Comparison of ENCODE assay signal across 8 cellular contexts in genomic region chr19:44753932-44754742, GRCh38. TPM values are rescaled to one million over a fixed set of nuclear protein-coding genes. Genes with fewer than 3 reads are reported as not detected.
DNase-seq lines count a peak whose midpoint lies in the region; ATAC-seq and TF ChIP-seq lines count a peak whose summit lies in the region.

No MANE protein-coding gene starts in this region.

- H3K9me3 ChIP-seq in H9 (ENCODE audit: control insufficient read depth, low read depth, low read length): no peaks in the 10 kb centered on the region
- no peaks in the 10 kb centered on the region for H3K9me3 ChIP-seq in NT2/D1 (ENCODE audit: insufficient read depth, low read length)
- no peaks in the 10 kb centered on the region for H3K9me3 ChIP-seq in esophagus squamous epithelium

- no peak overlapping the region for H4K91ac ChIP-seq in H9 (ENCODE audit: insufficient read length, low read depth, low read length)

- H3K4me3 Mint-ChIP-seq in H9 (peak overlapping the region; percentile 63 to 81), naive B cell (peak overlapping the region; percentile 95 to 97 (median 96))
- H3K4me3 Mint-ChIP-seq in stimulated activated naive CD8-positive, alpha-beta T cell treated with anti-CD3 and anti-CD28 coated beads, Interleukin-15, Interleukin-2, amounts not matched to agents 100 ng/mL and 50 ng/mL, for 24 hours: peak overlapping the region; percentile 91

- H3K4me1 ChIP-seq in H9 (ENCODE audit: insufficient read depth, low read length): no peaks in the 10 kb centered on the region
- peaks cover 20% of the 10 kb centered on the region for H3K4me1 ChIP-seq in NT2/D1 (ENCODE audit: insufficient read depth, insufficient read length)
- peaks cover 77 to 100% (median 79%) of the 10 kb centered on the region in 3 donors for H3K4me1 ChIP-seq in esophagus squamous epithelium

- no peak overlapping the region for H3K18ac ChIP-seq in H9 (ENCODE audit: insufficient read length, low read depth, low read length)

- no peak overlapping the region for H2BK15ac ChIP-seq in H9 (ENCODE audit: low read depth, low read length)

- no peak overlapping the region for H2BK12ac ChIP-seq in H9 (ENCODE audit: insufficient read length, low read depth, low read length)

- peak in 1 of 4 donors; percentile 68 for TF ChIP-seq POLR2A in esophagus squamous epithelium (IDR thresholded peaks at IDR 0.05)

- H2BK5ac ChIP-seq in H9 (ENCODE audit: insufficient read length, low read length): no peak overlapping the region

- H3K79me1 ChIP-seq in H9 (ENCODE audit: insufficient read depth, low read depth, low read length, poor library complexity, severe bottlenecking): no peaks in the 10 kb centered on the region

- H3K36me3 Mint-ChIP-seq in H9 (ENCODE audit: insufficient read depth in 1 of 3, low read depth in 3 of 3) (no peaks in the 10 kb centered on the region; a peak in 1 of 7 replicates), naive B cell (no peaks in the 10 kb centered on the region)
- H3K36me3 Mint-ChIP-seq in stimulated activated naive CD8-positive, alpha-beta T cell treated with anti-CD3 and anti-CD28 coated beads, Interleukin-15, Interleukin-2, amounts not matched to agents 100 ng/mL and 50 ng/mL, for 24 hours (ENCODE audit: low read depth): peaks cover 39% of the 10 kb centered on the region

- H4K8ac ChIP-seq in H9 (replicated peaks; ENCODE audit: insufficient read length, low read depth, low read length): no peak overlapping the region

- H3K4me1 Mint-ChIP-seq in H9 (peaks cover 22 to 39% of the 10 kb centered on the region in 2 experiments), naive B cell (peaks cover 48 to 72% (median 61%) of the 10 kb centered on the region in 3 donors)
- H3K4me1 Mint-ChIP-seq in stimulated activated naive CD8-positive, alpha-beta T cell treated with anti-CD3 and anti-CD28 coated beads, Interleukin-15, Interleukin-2, amounts not matched to agents 100 ng/mL and 50 ng/mL, for 24 hours (ENCODE audit: low read depth): peaks cover 65% of the 10 kb centered on the region

- intact Hi-C loops in esophagus squamous epithelium (cut with DNase I): no loop called here

- no peak overlapping the region for H3K23ac ChIP-seq in H9 (ENCODE audit: insufficient read length, low read depth, low read length)

- H2AFZ ChIP-seq in H9 (ENCODE audit: low read length): no peak overlapping the region

- DNase-seq in COLO829 (ENCODE audit: low spot score) (peak; percentile 79), H9 (peak; percentile 83), NT2/D1 (ENCODE audit: low read depth, low spot score) (no peak), activated T-cell treated with anti-CD3 and anti-CD28 coated beads for 48 hours (ENCODE audit: low read depth) (peak; percentile 83), esophagus squamous epithelium (lab: John Stamatoyannopoulos, UW) (peak; percentile 79), naive B cell (peak; percentile 60)

- H3K56ac ChIP-seq in H9 (ENCODE audit: insufficient read length, low read depth, low read length): no peak overlapping the region

- H3K4me2 ChIP-seq in H9 (ENCODE audit: insufficient read depth, insufficient read length, low read length): peak overlapping the region; percentile 72

- WGBS in H9 (ENCODE audit: extremely low coverage, insufficient read length, low lambda C conversion rate): no CpG with 5 or more reads among the region's 33 CpGs
- 0 to 1% methylated on average over 10 to 19 of the region's 33 CpGs for WGBS in esophagus squamous epithelium, 2 donors

- no peaks in the 10 kb centered on the region for H4K20me1 ChIP-seq in H9 (ENCODE audit: control insufficient read depth, insufficient read depth, insufficient read length)

- peaks cover 97% of the 10 kb centered on the region for H3K27me3 Mint-ChIP-seq in H9 (ENCODE audit: low read depth)
- H3K27me3 Mint-ChIP-seq in naive B cell: no peaks in the 10 kb centered on the region
- H3K27me3 Mint-ChIP-seq in stimulated activated naive CD8-positive, alpha-beta T cell treated with anti-CD3 and anti-CD28 coated beads, Interleukin-15, Interleukin-2, amounts not matched to agents 100 ng/mL and 50 ng/mL, for 24 hours: no peaks in the 10 kb centered on the region

- H3K9ac ChIP-seq in H9 (ENCODE audit: extremely low read depth, insufficient read length, low read length) (no peak overlapping the region), NT2/D1 (ENCODE audit: insufficient read length, low read depth) (peak overlapping the region; percentile 72)

- no peak overlapping the region for H3K14ac ChIP-seq in H9 (ENCODE audit: insufficient read depth, low read length)

- peak; percentile 14 to 18 for ATAC-seq in naive B cell (ENCODE audit: low read depth in 2 of 2)
- ATAC-seq in HG02623 (IDR thresholded peaks at IDR 0.05; ENCODE audit: unreplicated experiment): no peak

- H3K27ac Mint-ChIP-seq in H9 (no peak overlapping the region), naive B cell (peak overlapping the region; percentile 93 to 100 (median 99))
- peak overlapping the region; percentile 95 for H3K27ac Mint-ChIP-seq in stimulated activated naive CD8-positive, alpha-beta T cell treated with anti-CD3 and anti-CD28 coated beads, Interleukin-15, Interleukin-2, amounts not matched to agents 100 ng/mL and 50 ng/mL, for 24 hours

- H3K9me3 Mint-ChIP-seq in H9 (no peaks in the 10 kb centered on the region; a peak in 1 of 5 replicates), naive B cell (no peaks in the 10 kb centered on the region)
- no peaks in the 10 kb centered on the region for H3K9me3 Mint-ChIP-seq in stimulated activated naive CD8-positive, alpha-beta T cell treated with anti-CD3 and anti-CD28 coated beads, Interleukin-15, Interleukin-2, amounts not matched to agents 100 ng/mL and 50 ng/mL, for 24 hours

- H3K36me3 ChIP-seq in NT2/D1 (ENCODE audit: insufficient read depth, insufficient read length, low read length): peaks cover 7% of the 10 kb centered on the region
- H3K36me3 ChIP-seq in esophagus squamous epithelium: peaks cover 24 to 71% (median 40%) of the 10 kb centered on the region in 3 donors

- H3K79me2 ChIP-seq in H9 (ENCODE audit: insufficient read depth, low read length): no peaks in the 10 kb centered on the region

- H4K5ac ChIP-seq in H9 (ENCODE audit: insufficient read length, low read depth, low read length): no peak overlapping the region

- H3K4me3 ChIP-seq in NT2/D1 (ENCODE audit: insufficient read length, low read depth): peak overlapping the region; percentile 38
- H3K4me3 ChIP-seq in esophagus squamous epithelium: peak overlapping the region; percentile 22 to 70 (median 58)

- H3K27ac ChIP-seq in H9 (ENCODE audit: insufficient read length, low read depth, low read length) (no peak overlapping the region), esophagus squamous epithelium (peak overlapping the region; percentile 90 to 100 (median 95))

- TF ChIP-seq CTCF in H9 (conservative IDR thresholded peaks at IDR 0.05): no peak
- TF ChIP-seq CTCF in esophagus squamous epithelium (IDR thresholded peaks at IDR 0.05): no peak

- H3K23me2 ChIP-seq in H9 (ENCODE audit: insufficient read length, low read depth, low read length, poor library complexity, severe bottlenecking): peaks cover 23% of the 10 kb centered on the region

- H2BK120ac ChIP-seq in H9 (ENCODE audit: low read depth, low read length, poor library complexity, severe bottlenecking): no peak overlapping the region

- H3K4ac ChIP-seq in H9 (ENCODE audit: low read depth, low read length): no peak overlapping the region

- H2AK5ac ChIP-seq in H9 (ENCODE audit: insufficient read length, low read length): no peak overlapping the region

- no peak overlapping the region for H2BK20ac ChIP-seq in H9 (ENCODE audit: low read depth, low read length, poor library complexity, severe bottlenecking)

- H3K27me3 ChIP-seq in H9 (ENCODE audit: insufficient read depth, low read length) (peaks cover 45% of the 10 kb centered on the region), NT2/D1 (ENCODE audit: insufficient read depth, insufficient read length) (peaks cover 45% of the 10 kb centered on the region), esophagus squamous epithelium (no peaks in the 10 kb centered on the region)

- H3T11ph ChIP-seq in H9 (ENCODE audit: low read length): no peak overlapping the region

RNA-seq across cellular contexts. Expression of gene BCL3, which starts 5.6 kb away (rescaled TPM):
- 1.2 and 2.2 TPM in 2 replicates for total RNA-seq in H9 (2021)
- total RNA-seq in esophagus squamous epithelium: 10 to 100 TPM; 26.6 to 88.9 (median 51.4) TPM
- 10 to 100 TPM in 5 of 6 donors, 1 to 10 TPM in 1; 8.2 to 17.4 (median 14.1) TPM for polyA plus RNA-seq in naive B cell (ENCODE audit: low read depth in 6 of 6)

RNA-seq across cellular contexts. Expression of gene CBLC, which starts 23.6 kb away (rescaled TPM):
- 14.2 and 15.9 TPM in 2 replicates for total RNA-seq in H9 (2021)
- total RNA-seq in esophagus squamous epithelium: 10 to 100 TPM; 26.9 to 75.7 (median 49.1) TPM
- polyA plus RNA-seq in naive B cell (ENCODE audit: low read depth in 6 of 6): not detected

RNA-seq across cellular contexts. Expression of gene BCAM, which starts 54.8 kb away (rescaled TPM):
- 73.0 and 78.5 TPM in 2 replicates for total RNA-seq in H9 (2021)
- 10 to 100 TPM in 3 of 4 donors, 1 to 10 TPM in 1; 7.2 to 24.8 (median 17.6) TPM for total RNA-seq in esophagus squamous epithelium
- not detected for polyA plus RNA-seq in naive B cell (ENCODE audit: low read depth in 6 of 6)

RNA-seq across cellular contexts. Expression of gene CEACAM16, which starts 55.2 kb away (rescaled TPM):
- total RNA-seq in H9 (2021): not detected in 2 replicates
- total RNA-seq in esophagus squamous epithelium: not detected
- not detected for polyA plus RNA-seq in naive B cell (ENCODE audit: low read depth in 6 of 6)

Comparison
In these comparisons a context has a peak if more than half of its experiments do, and no peak if none do; other contexts are left out.
1. H3K27ac Mint-ChIP-seq: peak in naive B cell (6 of 6) and stimulated activated naive CD8-positive, alpha-beta T cell treated with anti-CD3 and anti-CD28 coated beads, Interleukin-15, Interleukin-2, amounts not matched to agents 100 ng/mL and 50 ng/mL, for 24 hours (single experiment); none in H9 (0 of 3).
2. Peak in every context shown above with its lines, with median percentiles within 50 percentile points of each other: H3K4me3 Mint-ChIP-seq.